ENCODE assay signal across 11 cellular contexts in genomic region chr6:68226460-68226859, GRCh38.
DNase-seq lines count a peak whose midpoint lies in the region; ATAC-seq and TF ChIP-seq lines count a peak whose summit lies in the region.
"Had no signal": no experiment of that assay in that cellular context is flagged by ENCODE, and none has a peak within 500 bp of the region (broad histone marks: within the 10 kb centered on the region; RNA-seq: fewer than 3 reads in every experiment).

No MANE protein-coding gene starts in this region.

- no peak overlapping the region for H3K4me3 Mint-ChIP-seq in mesothelial cell of epicardium
- H3K4me3 Mint-ChIP-seq in activated CD4-positive, alpha-beta T cell treated with anti-CD3 and anti-CD28 coated beads, Interleukin-2, amount 10 ng/mL, durations not matched to agents 24 days and 14 days = no peak overlapping the region
- H3K4me3 Mint-ChIP-seq: activated naive CD4-positive, alpha-beta T cell treated with anti-CD3 and anti-CD28 coated beads, Interleukin-2, amount 50 U/mL, for 24 hours had no signal

- no peaks in the 10 kb centered on the region for H3K4me1 Mint-ChIP-seq in mesothelial cell of epicardium
- H3K4me1 Mint-ChIP-seq in activated CD4-positive, alpha-beta T cell treated with anti-CD3 and anti-CD28 coated beads, Interleukin-2, amount 10 ng/mL, durations not matched to agents 24 days and 14 days = no peaks in the 10 kb centered on the region
- H3K4me1 Mint-ChIP-seq: activated naive CD4-positive, alpha-beta T cell treated with anti-CD3 and anti-CD28 coated beads, Interleukin-2, amount 50 U/mL, for 24 hours had no signal

- no peaks in the 10 kb centered on the region for H3K27me3 Mint-ChIP-seq in mesothelial cell of epicardium (ENCODE audit: low read depth)
- H3K27me3 Mint-ChIP-seq in activated CD4-positive, alpha-beta T cell treated with anti-CD3 and anti-CD28 coated beads, Interleukin-2, amount 10 ng/mL, durations not matched to agents 24 days and 14 days = no peaks in the 10 kb centered on the region
- H3K27me3 Mint-ChIP-seq: activated naive CD4-positive, alpha-beta T cell treated with anti-CD3 and anti-CD28 coated beads, Interleukin-2, amount 50 U/mL, for 24 hours had no signal

- no peaks in the 10 kb centered on the region for H3K9me3 Mint-ChIP-seq in mesothelial cell of epicardium
- no peaks in the 10 kb centered on the region for H3K9me3 Mint-ChIP-seq in activated CD4-positive, alpha-beta T cell treated with anti-CD3 and anti-CD28 coated beads, Interleukin-2, amount 10 ng/mL, durations not matched to agents 24 days and 14 days

- TF ChIP-seq POLR2A in esophagus muscularis mucosa (IDR thresholded peaks at IDR 0.05; ENCODE audit: low read depth) = no peak

- no peak for ATAC-seq in GM19452 (IDR thresholded peaks at IDR 0.05; ENCODE audit: unreplicated experiment)

- no peaks in the 10 kb centered on the region for H3K27me3 ChIP-seq in ascending aorta
- H3K27me3 ChIP-seq in esophagus muscularis mucosa = no peaks in the 10 kb centered on the region

- 41% methylated on average over 3 of the region's 3 CpGs for WGBS in esophagus muscularis mucosa

- TF ChIP-seq EP300 in esophagus muscularis mucosa (IDR thresholded peaks at IDR 0.05) = no peak

- TF ChIP-seq CTCF in GM12864 (IDR thresholded peaks at IDR 0.05; ENCODE audit: low read depth, low read length, missing control alignments) (peak; percentile 30), LNCAP (IDR thresholded peaks at IDR 0.05) (peak; percentile 39; the same call in 1 of the 2 replicates), ascending aorta (IDR thresholded peaks at IDR 0.05) (peak in 2 of 3 experiments; percentile 10 to 34), mesothelial cell of epicardium (IDR thresholded peaks at IDR 0.05; ENCODE audit: unreplicated experiment) (peak; percentile 18), esophagus muscularis mucosa (IDR thresholded peaks at IDR 0.05) (peak in 1 of 3 experiments; percentile 30)

- H3K27ac ChIP-seq in ascending aorta (no peak overlapping the region), esophagus muscularis mucosa (replicated peaks in 1 of 4) (no peak overlapping the region)

- H3K4me1 ChIP-seq in ascending aorta = no peaks in the 10 kb centered on the region
- no peaks in the 10 kb centered on the region for H3K4me1 ChIP-seq in esophagus muscularis mucosa

- no peak overlapping the region for H3K27ac Mint-ChIP-seq in mesothelial cell of epicardium
- no peak overlapping the region for H3K27ac Mint-ChIP-seq in activated CD4-positive, alpha-beta T cell treated with anti-CD3 and anti-CD28 coated beads, Interleukin-2, amount 10 ng/mL, durations not matched to agents 24 days and 14 days
- H3K27ac Mint-ChIP-seq: activated naive CD4-positive, alpha-beta T cell treated with anti-CD3 and anti-CD28 coated beads, Interleukin-2, amount 50 U/mL, for 24 hours had no signal

- H3K36me3 ChIP-seq in ascending aorta (no peaks in the 10 kb centered on the region), esophagus muscularis mucosa (no peaks in the 10 kb centered on the region)

- H3K9me3 ChIP-seq in ascending aorta (no peaks in the 10 kb centered on the region), esophagus muscularis mucosa (no peaks in the 10 kb centered on the region)

- intact Hi-C loops in ascending aorta (cut with DNase I) (no loop called here), esophagus muscularis mucosa (cut with DNase I) (no loop called here)
- intact Hi-C loops in activated CD4-positive, alpha-beta T cell treated with anti-CD3 and anti-CD28 coated beads, Interleukin-2, amount 10 ng/mL, durations not matched to agents 24 days and 14 days (cut with micrococcal nuclease) = no loop called here

- H3K36me3 Mint-ChIP-seq in mesothelial cell of epicardium = no peaks in the 10 kb centered on the region
- H3K36me3 Mint-ChIP-seq in activated CD4-positive, alpha-beta T cell treated with anti-CD3 and anti-CD28 coated beads, Interleukin-2, amount 10 ng/mL, durations not matched to agents 24 days and 14 days (ENCODE audit: low read depth) = no peaks in the 10 kb centered on the region
- H3K36me3 Mint-ChIP-seq: activated naive CD4-positive, alpha-beta T cell treated with anti-CD3 and anti-CD28 coated beads, Interleukin-2, amount 50 U/mL, for 24 hours had no signal

- DNase-seq in GM12864 (ENCODE audit: low read depth) (no peak), ascending aorta (ENCODE audit: low spot score in 2 of 2) (no peak), mesothelial cell of epicardium (ENCODE audit: low spot score in 2 of 2, unreplicated experiment in 2 of 2) (no peak), esophagus muscularis mucosa (ENCODE audit: extremely low spot score) (no peak)
- no peak for DNase-seq in activated CD4-positive, alpha-beta T cell treated with anti-CD3 and anti-CD28 coated beads, Interleukin-2, amount 50 U/mL, for 4 hours
- DNase-seq in activated CD4-positive, alpha-beta T cell treated with anti-CD3 and anti-CD28 coated beads, Interleukin-2, amount 10 ng/mL, durations not matched to agents 24 days and 14 days = no peak
- DNase-seq: NCI-H1048, T-helper 9 cell had no signal

- H3K4me3 ChIP-seq in GM12864 (ENCODE audit: low read depth, low read length) (no peak overlapping the region), ascending aorta (no peak overlapping the region), esophagus muscularis mucosa (no peak overlapping the region)
